In genomic region chr2:61017556-61018318, GRCh38 we compare ENCODE assay signal across 8 cellular contexts. TPM values are rescaled to one million over a fixed set of nuclear protein-coding genes. Genes with fewer than 3 reads are reported as not detected.
A peak's percentile ranks its signal among the peaks of the same experiment; 100 is the strongest.
DNase-seq lines count a peak whose midpoint lies in the region; ATAC-seq and TF ChIP-seq lines count a peak whose summit lies in the region.

Gene PEX13, plus strand, starts transcription at chr2:61017720. Its CDS starts 40 bp downstream, at chr2:61017760.
Gene PUS10, minus strand, starts transcription at chr2:61018255. Its CDS starts 6,365 bp downstream, at chr2:61011890.

- H3K9me3 Mint-ChIP-seq in brain: peaks cover 3 to 15% (median 11%) of the 10 kb centered on the region in 5 experiments

- peaks cover 44% of the 10 kb centered on the region for H3K4me1 Mint-ChIP-seq in brain

- DNase-seq in NCI-H1436 (lab: John Stamatoyannopoulos, UW) (peak; percentile 34), NCI-H1436 treated with DMSO at 0.1 percent for 48 hours (lab: John Stamatoyannopoulos, UW) (no peak), NCI-H1105 (lab: John Stamatoyannopoulos, UW) (peak; percentile 36), T1000 (lab: John Stamatoyannopoulos, UW) (peak; percentile 72)

- TF ChIP-seq CTCF in brain (conservative IDR thresholded peaks at IDR 0.05): no peak

- peak within 1 kb of the TSS; percentile 95 to 99 (median 98) for H3K4me3 Mint-ChIP-seq in brain

- ATAC-seq in HG02623 (IDR thresholded peaks at IDR 0.05; ENCODE audit: unreplicated experiment): peak; percentile 78

- peak within 1 kb of the TSS; percentile 92 for H3K27ac ChIP-seq in iPS-18a (ENCODE audit: low read length)
- peak within 1 kb of the TSS; percentile 81 for H3K27ac ChIP-seq in skeletal muscle tissue (ENCODE audit: low read depth, low read length)

- H3K36me3 Mint-ChIP-seq in brain: peaks cover 33% of the 10 kb centered on the region

- peak within 1 kb of the TSS; percentile 91 for H3K9ac ChIP-seq in iPS-18a (ENCODE audit: low read length)
- H3K9ac ChIP-seq in skeletal muscle tissue (ENCODE audit: low read depth in 1 of 3, low read length in 3 of 3): peak within 1 kb of the TSS; percentile 95 to 99 (median 98)

- H3K27me3 Mint-ChIP-seq in brain: peaks cover 16% of the 10 kb centered on the region

- H3K36me3 ChIP-seq in iPS-18a (ENCODE audit: control insufficient read depth, low read depth, low read length) (peaks cover 3% of the 10 kb centered on the region), skeletal muscle tissue (ENCODE audit: control insufficient read depth in 3 of 3, insufficient read depth in 3 of 3, low read length in 3 of 3) (peaks cover 5 to 8% (median 6%) of the 10 kb centered on the region in 3 donors)

- H3K27me3 ChIP-seq in iPS-18a (ENCODE audit: control insufficient read depth, insufficient read depth, low read length) (no peaks in the 10 kb centered on the region), skeletal muscle tissue (ENCODE audit: control insufficient read depth in 3 of 3, insufficient read depth in 3 of 3, low read length in 3 of 3) (no peaks in the 10 kb centered on the region)

- peak within 1 kb of the TSS; percentile 95 for H3K4me3 ChIP-seq in iPS-18a (ENCODE audit: low read length)
- peak within 1 kb of the TSS; percentile 79 to 98 (median 96) for H3K4me3 ChIP-seq in skeletal muscle tissue (ENCODE audit: low read length in 3 of 3)

- peaks cover 8% of the 10 kb centered on the region for H3K4me1 ChIP-seq in iPS-18a (ENCODE audit: control insufficient read depth, low read depth, low read length)
- peaks cover 6 to 15% (median 14%) of the 10 kb centered on the region in 3 donors for H3K4me1 ChIP-seq in skeletal muscle tissue (ENCODE audit: control insufficient read depth in 3 of 3, insufficient read depth in 3 of 3, low read length in 3 of 3)

- H3K9me3 ChIP-seq in iPS-18a (ENCODE audit: control insufficient read depth, low read depth, low read length): no peaks in the 10 kb centered on the region
- no peaks in the 10 kb centered on the region for H3K9me3 ChIP-seq in skeletal muscle tissue (ENCODE audit: control insufficient read depth in 3 of 3, low read length in 3 of 3)

- H3K27ac Mint-ChIP-seq in brain: peak within 1 kb of the TSS; percentile 98 to 100 (median 99)

RNA-seq across cellular contexts. Expression of gene PEX13, which starts in this region (rescaled TPM):
- 7.2 TPM for polyA plus RNA-seq in brain (ENCODE audit: insufficient read depth, low read depth, low replicate concordance)
- total RNA-seq in skeletal muscle tissue: 24.0 TPM

RNA-seq across cellular contexts. Expression of gene PUS10, which starts in this region (rescaled TPM):
- 1.4 TPM for polyA plus RNA-seq in brain (ENCODE audit: insufficient read depth, low read depth, low replicate concordance)
- 4.7 TPM for total RNA-seq in skeletal muscle tissue
